In the genomic region with DNA sequence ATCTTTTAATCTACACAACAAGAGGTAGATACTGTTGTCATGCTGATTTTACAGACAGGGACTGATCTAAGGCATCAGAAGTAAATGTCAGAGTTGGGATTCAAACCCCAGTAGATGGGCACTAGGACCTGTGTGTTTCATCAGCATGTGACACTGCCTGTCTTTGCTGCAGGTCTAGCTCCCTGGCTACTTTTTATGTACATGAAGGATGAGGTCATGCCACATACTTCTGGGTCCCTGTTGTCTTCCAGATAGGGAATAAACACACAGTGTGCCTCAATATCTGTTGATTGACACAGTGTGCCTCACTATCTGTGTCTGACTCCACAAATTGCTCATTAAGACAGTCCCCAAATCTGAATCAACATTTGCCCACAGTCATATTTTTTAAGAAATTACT, we compare ENCODE assay signal across 27 cellular contexts.
"Had no signal": no experiment of that assay in that cellular context is flagged by ENCODE, and none has a peak within 500 bp of the region (broad histone marks: within the 10 kb centered on the region; RNA-seq: fewer than 3 reads in every experiment).

No MANE protein-coding gene starts in this region.

- H3K27ac ChIP-seq: breast epithelium, epithelial cell of prostate, gastrocnemius medialis, ovary, sigmoid colon, uterus, WERI-Rb-1 had no signal

- DNase-seq: activated CD4-positive, alpha-beta memory T cell treated with anti-CD3 and anti-CD28 coated beads, Interleukin-2, amount 10 ng/mL, durations not matched to agents 7 days and 5 days; activated CD4-positive, alpha-beta T cell treated with anti-CD3 and anti-CD28 coated beads, Interleukin-2, amount 10 ng/mL, durations not matched to agents 7 days and 5 days; activated CD4-positive, CD25-positive, alpha-beta regulatory T cell treated with anti-CD3 and anti-CD28 coated beads, Interleukin-2, amount 50 U/mL, for 72 hours; activated CD8-positive, alpha-beta memory T cell treated with anti-CD3 and anti-CD28 coated beads, Interleukin-2, amount 50 U/mL, for 48 hours; activated gamma-delta T cell treated with Interleukin-2 at 50 U/mL for 16 hours; activated naive CD4-positive, alpha-beta T cell treated with anti-CD3 and anti-CD28 coated beads, Interleukin-2, amount 50 U/mL, for 16 hours; activated T-cell treated with anti-CD3 and anti-CD28 coated beads, Interleukin-2, amount 50 U/mL, for 24 hours; amniotic stem cell; gastrocnemius medialis; glutamatergic neuron; left colon; mammary epithelial cell; midbrain; naive thymus-derived CD4-positive, alpha-beta T cell; ovary; retina; sigmoid colon; small intestine; stimulated activated CD4-positive, alpha-beta T cell treated with anti-CD3 and anti-CD28 coated beads, Interleukin-4, amount 100 ng/mL, for 24 hours; stimulated activated naive CD8-positive, alpha-beta T cell treated with anti-CD3 and anti-CD28 coated beads, Interleukin-15, amount 100 ng/mL, for 72 hours; substantia nigra; uterus; WERI-Rb-1 had no signal

- H3K4me1 ChIP-seq: breast epithelium, gastrocnemius medialis, uterus had no signal

- H3K9me3 ChIP-seq: ovary, uterus had no signal

- H3K36me3 ChIP-seq: breast epithelium, gastrocnemius medialis, ovary, sigmoid colon, uterus, WERI-Rb-1 had no signal

- H3K4me3 ChIP-seq: breast epithelium, gastrocnemius medialis, ovary, sigmoid colon, uterus had no signal

- H3K27me3 ChIP-seq: breast epithelium, gastrocnemius medialis, ovary, sigmoid colon, uterus had no signal

- FAIRE-seq: endometrium, islet of Langerhans, small intestine had no signal
